Comparison of ENCODE assay signal across 1 cellular context in the genomic region with DNA sequence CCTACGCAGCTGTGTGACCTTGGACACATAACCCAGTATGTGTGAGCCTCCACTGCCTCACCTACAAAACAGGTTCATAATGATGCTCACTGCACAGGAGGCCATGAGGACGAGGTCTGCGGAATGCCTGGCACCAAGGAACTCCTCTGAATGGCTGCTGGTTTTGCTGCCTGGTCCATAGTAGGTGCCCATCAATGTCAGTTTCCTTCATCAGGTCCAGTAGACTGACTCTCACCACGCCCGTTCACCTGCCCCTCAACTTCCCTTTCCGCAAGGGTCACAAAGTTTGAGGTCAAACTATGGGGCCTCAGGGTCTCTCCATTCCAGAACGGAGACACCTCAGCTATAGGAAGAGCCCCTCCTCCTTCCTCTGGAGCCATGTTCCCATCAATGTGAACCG.
TF ChIP-seq lines count a peak whose summit lies in the region.

No MANE protein-coding gene starts in this region.

TF ChIP-seq in WTC11, 78 proteins besides CTCF, POLR2A, EP300 and RAD21:
- TF ChIP-seq, protein P1, sequence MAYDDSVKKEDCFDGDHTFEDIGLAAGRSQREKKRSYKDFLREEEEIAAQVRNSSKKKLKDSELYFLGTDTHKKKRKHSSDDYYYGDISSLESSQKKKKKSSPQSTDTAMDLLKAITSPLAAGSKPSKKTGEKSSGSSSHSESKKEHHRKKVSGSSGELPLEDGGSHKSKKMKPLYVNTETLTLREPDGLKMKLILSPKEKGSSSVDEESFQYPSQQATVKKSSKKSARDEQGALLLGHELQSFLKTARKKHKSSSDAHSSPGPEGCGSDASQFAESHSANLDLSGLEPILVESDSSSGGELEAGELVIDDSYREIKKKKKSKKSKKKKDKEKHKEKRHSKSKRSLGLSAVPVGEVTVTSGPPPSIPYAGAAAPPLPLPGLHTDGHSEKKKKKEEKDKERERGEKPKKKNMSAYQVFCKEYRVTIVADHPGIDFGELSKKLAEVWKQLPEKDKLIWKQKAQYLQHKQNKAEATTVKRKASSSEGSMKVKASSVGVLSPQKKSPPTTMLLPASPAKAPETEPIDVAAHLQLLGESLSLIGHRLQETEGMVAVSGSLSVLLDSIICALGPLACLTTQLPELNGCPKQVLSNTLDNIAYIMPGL (CRISPR knock-in tag; IDR thresholded peaks at IDR 0.05), result no peak
- TF ChIP-seq GRHL2 (CRISPR knock-in tag; IDR thresholded peaks at IDR 0.05; ENCODE audit: insufficient replicate concordance, severe bottlenecking) (no peak), ZNF317 (CRISPR knock-in tag; IDR thresholded peaks at IDR 0.05; ENCODE audit: borderline replicate concordance, low read depth) (no peak), MXD4 (CRISPR knock-in tag; IDR thresholded peaks at IDR 0.05; ENCODE audit: borderline replicate concordance) (no peak), NR3C1 (CRISPR knock-in tag; conservative IDR thresholded peaks at IDR 0.05; ENCODE audit: low read depth) (no peak), TEAD4 (CRISPR knock-in tag; IDR thresholded peaks at IDR 0.05) (no peak), ZNF121 (CRISPR knock-in tag; IDR thresholded peaks at IDR 0.05) (no peak), GTF2I (CRISPR knock-in tag; conservative IDR thresholded peaks at IDR 0.05) (no peak), ZNF396 (CRISPR knock-in tag; IDR thresholded peaks at IDR 0.05; ENCODE audit: borderline replicate concordance) (no peak), SMAD4 (CRISPR knock-in tag; IDR thresholded peaks at IDR 0.05) (no peak)
- TF ChIP-seq, protein P2, sequence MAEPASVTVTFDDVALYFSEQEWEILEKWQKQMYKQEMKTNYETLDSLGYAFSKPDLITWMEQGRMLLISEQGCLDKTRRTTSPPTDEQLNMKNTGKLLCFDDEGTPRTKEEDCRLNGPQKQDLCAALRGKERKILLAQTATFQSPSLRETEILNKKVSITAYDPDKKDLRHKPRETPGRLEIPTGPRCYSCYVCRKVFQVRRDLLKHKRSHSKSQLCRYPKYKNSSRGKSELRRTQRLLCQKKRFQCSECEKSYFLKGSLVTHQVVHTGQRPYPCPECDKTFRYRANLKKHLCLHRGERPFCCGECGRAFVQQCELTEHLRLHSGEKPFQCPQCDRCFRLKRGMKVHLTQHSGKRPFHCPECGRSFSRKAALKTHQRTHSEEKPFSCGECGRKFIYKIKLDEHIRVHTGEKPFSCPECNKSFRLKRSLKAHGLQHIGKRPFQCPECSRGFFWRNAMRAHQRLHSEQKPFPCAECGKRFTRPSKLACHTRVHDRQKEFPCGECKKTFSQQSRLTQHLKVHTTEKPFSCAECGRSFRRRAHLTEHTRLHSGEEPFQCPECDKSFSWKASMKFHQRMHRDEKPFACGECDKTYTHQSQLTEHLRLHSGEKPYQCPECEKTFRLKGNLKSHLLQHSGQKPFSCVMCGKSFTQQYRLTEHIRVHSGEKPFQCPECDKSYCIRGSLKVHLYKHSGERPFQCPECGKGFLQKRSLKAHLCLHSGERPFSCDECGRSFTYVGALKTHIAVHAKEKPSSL (CRISPR knock-in tag; conservative IDR thresholded peaks at IDR 0.05), result no peak
- TF ChIP-seq, protein P3, sequence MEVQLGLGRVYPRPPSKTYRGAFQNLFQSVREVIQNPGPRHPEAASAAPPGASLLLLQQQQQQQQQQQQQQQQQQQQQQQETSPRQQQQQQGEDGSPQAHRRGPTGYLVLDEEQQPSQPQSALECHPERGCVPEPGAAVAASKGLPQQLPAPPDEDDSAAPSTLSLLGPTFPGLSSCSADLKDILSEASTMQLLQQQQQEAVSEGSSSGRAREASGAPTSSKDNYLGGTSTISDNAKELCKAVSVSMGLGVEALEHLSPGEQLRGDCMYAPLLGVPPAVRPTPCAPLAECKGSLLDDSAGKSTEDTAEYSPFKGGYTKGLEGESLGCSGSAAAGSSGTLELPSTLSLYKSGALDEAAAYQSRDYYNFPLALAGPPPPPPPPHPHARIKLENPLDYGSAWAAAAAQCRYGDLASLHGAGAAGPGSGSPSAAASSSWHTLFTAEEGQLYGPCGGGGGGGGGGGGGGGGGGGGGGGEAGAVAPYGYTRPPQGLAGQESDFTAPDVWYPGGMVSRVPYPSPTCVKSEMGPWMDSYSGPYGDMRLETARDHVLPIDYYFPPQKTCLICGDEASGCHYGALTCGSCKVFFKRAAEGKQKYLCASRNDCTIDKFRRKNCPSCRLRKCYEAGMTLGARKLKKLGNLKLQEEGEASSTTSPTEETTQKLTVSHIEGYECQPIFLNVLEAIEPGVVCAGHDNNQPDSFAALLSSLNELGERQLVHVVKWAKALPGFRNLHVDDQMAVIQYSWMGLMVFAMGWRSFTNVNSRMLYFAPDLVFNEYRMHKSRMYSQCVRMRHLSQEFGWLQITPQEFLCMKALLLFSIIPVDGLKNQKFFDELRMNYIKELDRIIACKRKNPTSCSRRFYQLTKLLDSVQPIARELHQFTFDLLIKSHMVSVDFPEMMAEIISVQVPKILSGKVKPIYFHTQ (CRISPR knock-in tag; IDR thresholded peaks at IDR 0.05), result no peak
- TF ChIP-seq, protein P4, sequence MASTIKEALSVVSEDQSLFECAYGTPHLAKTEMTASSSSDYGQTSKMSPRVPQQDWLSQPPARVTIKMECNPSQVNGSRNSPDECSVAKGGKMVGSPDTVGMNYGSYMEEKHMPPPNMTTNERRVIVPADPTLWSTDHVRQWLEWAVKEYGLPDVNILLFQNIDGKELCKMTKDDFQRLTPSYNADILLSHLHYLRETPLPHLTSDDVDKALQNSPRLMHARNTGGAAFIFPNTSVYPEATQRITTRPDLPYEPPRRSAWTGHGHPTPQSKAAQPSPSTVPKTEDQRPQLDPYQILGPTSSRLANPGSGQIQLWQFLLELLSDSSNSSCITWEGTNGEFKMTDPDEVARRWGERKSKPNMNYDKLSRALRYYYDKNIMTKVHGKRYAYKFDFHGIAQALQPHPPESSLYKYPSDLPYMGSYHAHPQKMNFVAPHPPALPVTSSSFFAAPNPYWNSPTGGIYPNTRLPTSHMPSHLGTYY (CRISPR knock-in tag; IDR thresholded peaks at IDR 0.05), result no peak
